ENCODE assay signal across 34 cellular contexts in the genomic region with DNA sequence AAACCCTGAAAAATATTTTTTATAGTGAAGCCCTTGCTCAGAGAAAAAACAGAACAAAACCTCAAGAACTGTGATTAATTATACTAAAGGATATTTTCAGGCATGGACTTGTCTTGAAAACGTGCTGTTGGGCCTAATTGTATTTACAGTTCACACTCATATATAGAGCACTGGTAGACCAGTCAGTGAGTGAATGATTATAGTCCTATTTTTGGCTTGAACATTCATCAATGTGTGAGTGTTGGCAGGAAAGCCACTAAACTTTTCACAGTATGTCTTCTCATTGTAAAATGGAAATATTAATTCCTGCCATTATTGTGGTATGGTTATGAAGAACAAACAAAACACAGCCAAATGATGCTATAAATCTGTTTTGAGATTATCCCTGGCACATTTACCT.
"Had no signal": no experiment of that assay in that cellular context is flagged by ENCODE, and none has a peak within 500 bp of the region (broad histone marks: within the 10 kb centered on the region; RNA-seq: fewer than 3 reads in every experiment).

No MANE protein-coding gene starts in this region.

- H3K9me3 ChIP-seq: adrenal gland, body of pancreas, breast epithelium had no signal

- H3K36me3 ChIP-seq: adrenal gland, brain microvascular endothelial cell, breast epithelium, cardiac muscle cell had no signal

- H3K27me3 ChIP-seq: adrenal gland, body of pancreas, brain microvascular endothelial cell, breast epithelium, cardiac muscle cell had no signal

- H3K27ac ChIP-seq: adrenal gland, body of pancreas, brain microvascular endothelial cell, breast epithelium, cardiac muscle cell, VCaP had no signal

- ATAC-seq: activated CD8-positive, alpha-beta T cell treated with anti-CD3 and anti-CD28 coated beads for 36 hours; activated naive CD4-positive, alpha-beta T cell treated with anti-CD3 and anti-CD28 coated beads, Interleukin-2, amount 50 U/mL, for 72 hours; activated T-cell treated with anti-CD3 and anti-CD28 coated beads, Interleukin-2, amount 50 U/mL, for 4 hours; activated T-cell treated with anti-CD3 and anti-CD28 coated beads, Interleukin-2, amount 50 U/mL, for 72 hours; activated T-helper 17 cell treated with anti-CD3 and anti-CD28 coated beads, Interleukin-2, amount 50 U/mL, for 72 hours; body of pancreas had no signal

- H3K4me3 ChIP-seq: adrenal gland, body of pancreas, breast epithelium, cardiac muscle cell had no signal

- DNase-seq: activated B cell treated with CpG ODN at 0.5 μM for 24 hours; activated CD4-positive, alpha-beta memory T cell treated with anti-CD3 and anti-CD28 coated beads for 36 hours; activated CD4-positive, alpha-beta T cell treated with anti-CD3 and anti-CD28 coated beads for 4 hours; activated CD4-positive, alpha-beta T cell treated with anti-CD3 and anti-CD28 coated beads, Interleukin-2, amount 10 ng/mL, durations not matched to agents 24 days and 14 days; activated CD4-positive, alpha-beta T cell treated with anti-CD3 and anti-CD28 coated beads, Interleukin-2, amount 50 U/mL, for 1 hour; activated CD4-positive, alpha-beta T cell treated with anti-CD3 and anti-CD28 coated beads, Interleukin-2, amount 50 U/mL, for 4 hours; activated CD4-positive, CD25-positive, alpha-beta regulatory T cell treated with anti-CD3 and anti-CD28 coated beads, Interleukin-2, amount 50 U/mL, for 72 hours; activated CD8-positive, alpha-beta memory T cell treated with anti-CD3 and anti-CD28 coated beads, Interleukin-2, amount 50 U/mL, for 4 hours; activated CD8-positive, alpha-beta T cell treated with anti-CD3 and anti-CD28 coated beads for 36 hours; activated effector memory CD4-positive, alpha-beta T cell treated with anti-CD3 and anti-CD28 coated beads, Interleukin-2, amount 50 U/mL, for 16 hours; activated gamma-delta T cell treated with Interleukin-2 at 50 U/mL for 16 hours; activated naive CD4-positive, alpha-beta T cell; activated naive CD4-positive, alpha-beta T cell treated with anti-CD3 and anti-CD28 coated beads for 36 hours; activated naive CD4-positive, alpha-beta T cell treated with anti-CD3 and anti-CD28 coated beads, Interleukin-2, amount 50 U/mL, for 16 hours; activated naive CD8-positive, alpha-beta T cell treated with anti-CD3 and anti-CD28 coated beads for 36 hours; activated T-cell treated with anti-CD3 and anti-CD28 coated beads for 4 hours; activated T-cell treated with anti-CD3 and anti-CD28 coated beads, Interleukin-2, amount 50 U/mL, for 1 hour; activated T-cell treated with anti-CD3 and anti-CD28 coated beads, Interleukin-2, amount 50 U/mL, for 4 hours; activated T-cell treated with anti-CD3 and anti-CD28 coated beads, Interleukin-2, amount 50 U/mL, for 72 hours; adrenal gland; amniotic stem cell; aorta; body of pancreas; brain microvascular endothelial cell; caudate nucleus; cerebellar nuclear complex; T-helper 1 cell; T-helper 2 cell; T-helper 9 cell had no signal

- H3K4me1 ChIP-seq: adrenal gland, body of pancreas, breast epithelium had no signal
